20 cellular contexts compared by ENCODE assay signal in the genomic region with DNA sequence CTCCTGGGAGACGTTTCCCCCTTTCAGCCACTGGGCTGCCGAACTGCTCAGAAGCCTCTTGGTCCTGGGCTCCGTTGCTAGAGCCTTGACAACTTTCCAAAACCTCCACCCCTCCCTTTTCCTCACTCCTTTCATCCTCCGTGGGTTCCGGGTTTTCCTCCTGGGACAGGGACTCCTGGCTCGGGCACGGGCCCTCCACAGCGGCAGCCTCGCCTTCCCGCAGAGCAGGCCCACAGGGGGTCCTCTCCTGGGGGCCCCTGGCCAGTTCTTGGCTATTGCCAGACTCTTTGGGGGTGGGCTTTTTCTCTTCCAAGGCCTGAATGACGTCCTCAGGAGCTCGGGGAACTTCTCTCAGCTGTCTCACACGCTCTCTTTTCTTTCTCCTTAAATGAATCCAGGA. TPM values are rescaled to one million over a fixed set of nuclear protein-coding genes. Genes with fewer than 3 reads are reported as not detected.
DNase-seq lines count a peak whose midpoint lies in the region; ATAC-seq, FAIRE-seq and TF ChIP-seq lines count a peak whose summit lies in the region.
"Had no signal": no experiment of that assay in that cellular context is flagged by ENCODE, and none has a peak within 500 bp of the region (broad histone marks: within the 10 kb centered on the region; RNA-seq: fewer than 3 reads in every experiment).

No MANE protein-coding gene starts in this region.

- in situ Hi-C loops in GM12878 (cut with MboI), result loop anchor here (25.0 kb wide), 1 partner anchor 592 kb away; no protein-coding TSS in a partner anchor

- H3K4me2 ChIP-seq in GM12878 (ENCODE audit: control insufficient read depth, insufficient read depth), result no peak overlapping the region
- H3K4me2 ChIP-seq: A549, GM23338 had no signal

- TF ChIP-seq POLR2A in GM12878 (IDR thresholded peaks at IDR 0.05; ENCODE audit: low read depth, low read length), result no peak

- H3K4me1 Mint-ChIP-seq in glutamatergic neuron (ENCODE audit: low read depth, unreplicated experiment), result peaks cover 32% of the 10 kb centered on the region
- H3K4me1 Mint-ChIP-seq: GM23338 had no signal

- no peak overlapping the region for H3K9ac ChIP-seq in GM12878 (ENCODE audit: control insufficient read depth, insufficient read depth, low read length)

- TF ChIP-seq RAD21 in GM12878 (IDR thresholded peaks at IDR 0.05; ENCODE audit: insufficient read depth, low read depth, low read length), result no peak

- no peak for TF ChIP-seq EP300 in GM12878 (IDR thresholded peaks at IDR 0.05; ENCODE audit: borderline replicate concordance in 1 of 2, control insufficient read depth in 1 of 2, low read depth in 2 of 2, low read length in 2 of 2)

- FAIRE-seq in GM12878 (lab: Jason Lieb, UNC), result no peak
- FAIRE-seq: A549, G401.6, GM12892, GM19239 had no signal

- BruUV-seq in GM12878 (replicated peaks; lab: Mats Ljungman, UMichigan), result TSS peak; percentile 45

- POLR2A ChIA-PET in GM12878 (lab: Charles Lee), result no interaction called here

- H3K9me3 Mint-ChIP-seq in glutamatergic neuron (ENCODE audit: unreplicated experiment), result no peaks in the 10 kb centered on the region
- H3K9me3 Mint-ChIP-seq: GM23338, HFFc6 had no signal

- H3K27ac ChIP-seq in left ventricle myocardium inferior (replicated peaks) (peak overlapping the region; percentile 72), right cardiac atrium (ENCODE audit: low read length) (no peak overlapping the region), GM12878 (ENCODE audit: control insufficient read depth, insufficient read depth) (no peak overlapping the region), upper lobe of right lung (peak overlapping the region; percentile 6)
- H3K27ac ChIP-seq: A549 had no signal

- H3K4me3 ChIP-seq in left ventricle myocardium inferior, result no peak overlapping the region
- H3K4me3 ChIP-seq in right cardiac atrium (ENCODE audit: low read length), result no peak overlapping the region
- H3K4me3 ChIP-seq in GM12878, result no peak overlapping the region
- no peak overlapping the region for H3K4me3 ChIP-seq in upper lobe of right lung
- H3K4me3 ChIP-seq: A549, GM23338 had no signal

- no peaks in the 10 kb centered on the region for H4K20me1 ChIP-seq in GM12878 (ENCODE audit: control insufficient read depth, insufficient read depth)

- H3K27me3 ChIP-seq in left ventricle myocardium inferior (ENCODE audit: low read depth) (no peaks in the 10 kb centered on the region), right cardiac atrium (ENCODE audit: control insufficient read depth, insufficient read depth) (no peaks in the 10 kb centered on the region), GM12878 (replicated peaks in 1 of 2; ENCODE audit: control insufficient read depth in 2 of 2, insufficient read depth in 2 of 2, low read length in 1 of 2) (no peaks in the 10 kb centered on the region), upper lobe of right lung (no peaks in the 10 kb centered on the region)

- no peaks in the 10 kb centered on the region for H3K36me3 Mint-ChIP-seq in glutamatergic neuron (ENCODE audit: unreplicated experiment)

- H3K27me3 Mint-ChIP-seq in glutamatergic neuron (ENCODE audit: unreplicated experiment), result peaks cover 3% of the 10 kb centered on the region

- ATAC-seq in right cardiac atrium (no peak), GM12878 (no peak), upper lobe of right lung (no peak), GM21619 (IDR thresholded peaks at IDR 0.05; ENCODE audit: unreplicated experiment) (no peak)
- ATAC-seq: A549, GM23338 had no signal

- peak overlapping the region; percentile 62 for H3K27ac Mint-ChIP-seq in glutamatergic neuron (ENCODE audit: unreplicated experiment)
- H3K27ac Mint-ChIP-seq: HFFc6 had no signal

- peaks cover 35% of the 10 kb centered on the region for H3K4me1 ChIP-seq in left ventricle myocardium inferior
- H3K4me1 ChIP-seq in right cardiac atrium (ENCODE audit: control insufficient read depth, insufficient read depth, low read length), result no peaks in the 10 kb centered on the region
- H3K4me1 ChIP-seq in GM12878 (ENCODE audit: control insufficient read depth, insufficient read depth, low read length), result no peaks in the 10 kb centered on the region
- peaks cover 18% of the 10 kb centered on the region for H3K4me1 ChIP-seq in upper lobe of right lung

- DNase-seq in left ventricle myocardium inferior, result no peak
- no peak for DNase-seq in right cardiac atrium
- DNase-seq in GM12878 (ENCODE audit: low read depth, low spot score), result no peak
- DNase-seq in glutamatergic neuron, result no peak
- peak; percentile 54 for DNase-seq in upper lobe of right lung
- no peak for DNase-seq in central memory CD4-positive, alpha-beta T cell
- DNase-seq in activated naive CD4-positive, alpha-beta T cell treated with anti-CD3 and anti-CD28 coated beads, Interleukin-2, amount 50 U/mL, for 16 hours, result no peak
- DNase-seq: AML-193, DMS79 treated with DMSO at 0.1 percent for 48 hours, HFFc6, MM.1S, NCI-H1930, NCI-H2171 treated with DMSO at 0.1 percent for 48 hours, NCI-H774 had no signal

- SMC1A ChIA-PET in GM12878 (lab: Charles Lee; ENCODE audit: uncharacterized antibody, unreplicated experiment), result interaction anchor here (12.3 kb wide), 1 partner anchor 39 kb away, joined by 364 read pairs; no protein-coding TSS in a partner anchor

- H3K79me2 ChIP-seq in GM12878 (ENCODE audit: control insufficient read depth, insufficient read depth, low read length), result no peaks in the 10 kb centered on the region

- H2AFZ ChIP-seq in GM12878 (ENCODE audit: control insufficient read depth, low read depth, low read length), result no peak overlapping the region
- H2AFZ ChIP-seq: GM23338 had no signal

- RAD21 ChIA-PET in GM12878 (lab: Charles Lee; ENCODE audit: unreplicated experiment), result interaction anchor here (10.1 kb wide), 1 partner anchor 38 kb away, joined by 376 read pairs; no protein-coding TSS in a partner anchor

- H3K9me3 ChIP-seq in left ventricle myocardium inferior (replicated peaks), result no peaks in the 10 kb centered on the region
- H3K9me3 ChIP-seq in right cardiac atrium (ENCODE audit: control insufficient read depth, low read length), result no peaks in the 10 kb centered on the region
- H3K9me3 ChIP-seq in GM12878 (replicated peaks; ENCODE audit: control insufficient read depth, insufficient read depth, low read length), result no peaks in the 10 kb centered on the region
- no peaks in the 10 kb centered on the region for H3K9me3 ChIP-seq in upper lobe of right lung
- H3K9me3 ChIP-seq: A549 had no signal

- TF ChIP-seq CTCF in left ventricle myocardium inferior (IDR thresholded peaks at IDR 0.05; ENCODE audit: borderline replicate concordance) (no peak), GM12878 (IDR thresholded peaks at IDR 0.05 in 2 of 3, conservative IDR thresholded peaks at IDR 0.05 in 1 of 3; ENCODE audit: control insufficient read depth in 2 of 3, extremely low read depth in 1 of 3, insufficient read depth in 1 of 3, low read depth in 3 of 3, low read length in 3 of 3) (no peak), glutamatergic neuron (IDR thresholded peaks at IDR 0.05; ENCODE audit: partially characterized antibody, unreplicated experiment) (no peak), upper lobe of right lung (IDR thresholded peaks at IDR 0.05) (no peak)

- WGBS in right cardiac atrium, result 59% methylated on average over 13 of the region's 13 CpGs
- WGBS in GM12878 (ENCODE audit: insufficient coverage, insufficient replicate concordance, low lambda C conversion rate, missing lambda C conversion rate), result 93% methylated on average over 13 of the region's 13 CpGs

- H3K36me3 ChIP-seq in left ventricle myocardium inferior (peaks cover 24% of the 10 kb centered on the region), GM12878 (ENCODE audit: control insufficient read depth in 2 of 2, insufficient read depth in 2 of 2, low read length in 1 of 2) (peaks cover 11 to 16% of the 10 kb centered on the region in 2 experiments), upper lobe of right lung (peaks cover 36% of the 10 kb centered on the region)

- CTCF ChIA-PET in GM12878 (lab: Yijun Ruan, JAX), result interaction anchor here (9.9 kb wide), 1 partner anchor 37 kb away, joined by 597 read pairs; no protein-coding TSS in a partner anchor

- peak overlapping the region; percentile 38 for H3K4me3 Mint-ChIP-seq in glutamatergic neuron (ENCODE audit: unreplicated experiment)
- H3K4me3 Mint-ChIP-seq: GM23338, HFFc6 had no signal

- intact Hi-C loops in left ventricle myocardium inferior (cut with micrococcal nuclease), result no loop called here
- intact Hi-C loops in right cardiac atrium (cut with DNase I), result no loop called here
- intact Hi-C loops in GM12878 (cut with micrococcal nuclease; ENCODE audit: unreplicated experiment), result no loop called here
- intact Hi-C loops in upper lobe of right lung (cut with DNase I), result no loop called here

TF ChIP-seq in GM12878, 131 proteins besides CTCF, POLR2A, EP300 and RAD21 (continues in another document):
- TF ChIP-seq SIN3A (IDR thresholded peaks at IDR 0.05; ENCODE audit: low read depth, low read length), result no peak
- TF ChIP-seq SUPT20H (IDR thresholded peaks at IDR 0.05; ENCODE audit: borderline replicate concordance, control insufficient read depth, low read depth, low read length), result no peak
- TF ChIP-seq IRF4 (IDR thresholded peaks at IDR 0.05; ENCODE audit: low read depth, low read length), result no peak
- TF ChIP-seq YY1 (IDR thresholded peaks at IDR 0.05; ENCODE audit: low read depth, low read length), result no peak

RNA-seq across cellular contexts. Expression of gene MNT, which starts 19.3 kb away (rescaled TPM):
- 9.9 TPM for total RNA-seq in left ventricle myocardium inferior
- total RNA-seq in right cardiac atrium, result 10 to 100 TPM; 10.5 to 11.8 (median 10.8) TPM
- polyA plus RNA-seq in right cardiac atrium, result 6.8 TPM
- total RNA-seq in GM12878 (2013; cell fraction: nucleolus; rRNA removed), result 27.4 and 29.1 TPM in 2 replicates
- total RNA-seq in GM12878 (2014; rRNA removed), result 5.7 and 8.2 TPM in 2 replicates
- total RNA-seq in GM12878 (2014; rRNA removed; fragmentation: Illumina TruSeq; extraction: Trizol), result 3.4 and 3.5 TPM in 2 replicates
- total RNA-seq in GM12878 (2021), result 13.7 and 15.9 TPM in 2 replicates
- 4.3 TPM for polyA plus RNA-seq in GM12878 (2011; ENCODE audit: low read depth)
- polyA plus RNA-seq in GM12878 (2011; rRNA removed), result 1.6 and 2.4 TPM in 2 replicates
- polyA plus RNA-seq in GM12878 (2011; cell fraction: cytosol; rRNA removed), result 2.8 and 4.8 TPM in 2 replicates
- 17.4 and 25.4 TPM in 2 replicates for polyA plus RNA-seq in GM12878 (2011; cell fraction: nucleus; rRNA removed)
- polyA plus RNA-seq in GM12878 (2012), result 11.0 and 15.3 TPM in 2 replicates
- 3.7 and 5.1 TPM in 2 replicates for polyA plus RNA-seq in GM12878 (2014; fragmentation: Illumina TruSeq; extraction: Trizol)
- polyA plus RNA-seq in GM12878 (2014; fragmentation: Nextera tagmentation; extraction: Ambion mirVana), result under 1 TPM; 0.31 to 0.35 TPM
- 11.3 and 12.6 TPM in 2 replicates for polyA plus RNA-seq in GM12878 (2014; rRNA removed)
- 1 to 10 TPM; 3.8 TPM for polyA plus RNA-seq in GM12878 (2016; fragmentation: Nextera tagmentation; extraction: Ambion mirVana)
- polyA minus RNA-seq in GM12878 (2011; rRNA and poly(A)+ RNA removed), result 2.2 and 3.1 TPM in 2 replicates
- polyA minus RNA-seq in GM12878 (2011; cell fraction: cytosol; rRNA and poly(A)+ RNA removed), result 2.2 and 4.4 TPM in 2 replicates
- 5.1 and 7.1 TPM in 2 replicates for polyA minus RNA-seq in GM12878 (2011; cell fraction: nucleus; rRNA and poly(A)+ RNA removed)
- total RNA-seq in glutamatergic neuron (ENCODE audit: unreplicated experiment), result 41.0 TPM
- total RNA-seq in upper lobe of right lung, result 32.7 TPM

Comparison
In these comparisons a context has a peak if more than half of its experiments do, and no peak if none do; other contexts are left out.
1. H3K27ac ChIP-seq: peak in left ventricle myocardium inferior (single experiment) and upper lobe of right lung (single experiment); none in right cardiac atrium (single experiment) and GM12878 (single experiment).